ENCODE assay signal across 9 cellular contexts in the genomic region with DNA sequence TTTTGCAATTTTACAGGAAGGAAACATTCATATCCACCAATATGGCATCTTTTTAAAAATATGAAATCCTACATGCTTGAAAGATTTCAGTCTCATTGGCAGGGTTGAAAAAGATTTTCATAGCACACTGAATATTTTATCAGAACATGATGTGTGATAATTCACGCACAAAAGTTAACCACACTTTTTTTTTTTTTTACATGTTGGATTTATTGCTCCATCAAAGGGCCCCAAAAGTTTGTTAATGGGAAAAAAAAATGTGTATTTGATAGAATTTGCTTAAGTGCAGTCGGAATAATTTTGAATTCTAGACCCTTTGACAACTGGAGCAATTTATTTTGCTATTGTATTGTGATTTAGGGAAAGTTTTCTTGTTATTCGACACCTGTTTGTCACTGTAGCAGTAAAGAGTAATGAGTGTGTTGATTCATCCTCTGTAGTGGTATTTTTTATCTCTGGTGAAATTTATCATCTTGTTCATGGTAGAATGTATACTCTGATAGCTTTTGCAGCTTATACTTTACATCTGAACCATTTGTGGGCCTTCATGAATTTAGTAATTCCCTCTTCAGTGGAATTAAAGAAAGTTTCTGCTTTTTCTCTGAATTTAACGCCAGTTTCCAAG. TPM values are rescaled to one million over a fixed set of nuclear protein-coding genes. Genes with fewer than 3 reads are reported as not detected.
DNase-seq lines count a peak whose midpoint lies in the region; ATAC-seq, FAIRE-seq and TF ChIP-seq lines count a peak whose summit lies in the region.
"Had no signal": no experiment of that assay in that cellular context is flagged by ENCODE, and none has a peak within 500 bp of the region (broad histone marks: within the 10 kb centered on the region; RNA-seq: fewer than 3 reads in every experiment).

No MANE protein-coding gene starts in this region.

- H3K23ac ChIP-seq in mesenchymal stem cell (ENCODE audit: low read length in 2 of 2), result no peak overlapping the region

- BruUV-seq in GM12878 (replicated peaks; lab: Mats Ljungman, UMichigan), result no TSS peak

- peaks cover 0 to 15% (median 0%) of the 10 kb centered on the region in 9 donors for H3K27me3 ChIP-seq in heart left ventricle
- H3K27me3 ChIP-seq in GM12878 (replicated peaks in 1 of 2; ENCODE audit: control insufficient read depth in 2 of 2, insufficient read depth in 2 of 2, low read length in 1 of 2), result peaks cover 0 to 23% of the 10 kb centered on the region in 2 experiments; a peak in 3 of 4 replicates
- H3K27me3 ChIP-seq in mesenchymal stem cell (ENCODE audit: control insufficient read depth in 1 of 2, insufficient read depth in 1 of 2, low read length in 2 of 2), result no peaks in the 10 kb centered on the region
- H3K27me3 ChIP-seq in vagina, result no peaks in the 10 kb centered on the region

- DNase-seq in heart left ventricle, result no peak
- no peak for DNase-seq in cardiac septum (ENCODE audit: low spot score)
- DNase-seq in GM12878 (ENCODE audit: low read depth, low spot score), result no peak
- DNase-seq in mesenchymal stem cell, result no peak
- DNase-seq in vagina (ENCODE audit: extremely low spot score in 2 of 2), result no peak
- DNase-seq in activated CD4-positive, CD25-positive, alpha-beta regulatory T cell treated with anti-CD3 and anti-CD28 coated beads, Interleukin-2, amount 50 U/mL, for 72 hours, result no peak
- no peak for DNase-seq in germinal center (ENCODE audit: low spot score)
- DNase-seq: NCI-H774 had no signal

- intact Hi-C loops in heart left ventricle (cut with DNase I) (loop anchor here in 9 of 10 donors (5.0 to 10.0 kb wide), 7 partner anchors 37 to 91 kb away; no protein-coding TSS in a partner anchor), cardiac septum (cut with DNase I) (loop anchor here (5.0 kb wide), 2 partner anchors 88 to 112 kb away; a partner anchor contains a TSS), GM12878 (cut with micrococcal nuclease; ENCODE audit: unreplicated experiment) (no loop called here), vagina (cut with DNase I) (loop anchor here (5.0 kb wide), 1 partner anchor 47 kb away; no protein-coding TSS in a partner anchor)

- CTCF ChIA-PET in GM12878 (lab: Yijun Ruan, JAX), result interaction anchor here (1.1 kb wide), 1 partner anchor 20 kb away, joined by 3 read pairs; no protein-coding TSS in a partner anchor

- peaks cover 5% of the 10 kb centered on the region for H3K79me1 ChIP-seq in mesenchymal stem cell (replicated peaks; ENCODE audit: low read length, poor library complexity, severe bottlenecking)

- in situ Hi-C loops in GM12878 (cut with MboI), result no loop called here

- no peak overlapping the region for H3K4ac ChIP-seq in mesenchymal stem cell (ENCODE audit: low read depth in 1 of 2, low read length in 2 of 2)

- POLR2A ChIA-PET in GM12878 (lab: Charles Lee), result no interaction called here

- no peak overlapping the region for H2AFZ ChIP-seq in GM12878 (ENCODE audit: control insufficient read depth, low read depth, low read length)
- H2AFZ ChIP-seq in mesenchymal stem cell (ENCODE audit: low read depth, low read length), result no peak overlapping the region

- TF ChIP-seq RAD21 in GM12878 (IDR thresholded peaks at IDR 0.05; ENCODE audit: insufficient read depth, low read depth, low read length), result no peak

- TF ChIP-seq CTCF in heart left ventricle (IDR thresholded peaks at IDR 0.05), result no peak
- TF ChIP-seq CTCF in GM12878 (IDR thresholded peaks at IDR 0.05 in 2 of 3, conservative IDR thresholded peaks at IDR 0.05 in 1 of 3; ENCODE audit: control insufficient read depth in 2 of 3, extremely low read depth in 1 of 3, insufficient read depth in 1 of 3, low read depth in 3 of 3, low read length in 3 of 3), result no peak
- no peak for TF ChIP-seq CTCF in vagina (IDR thresholded peaks at IDR 0.05)

- H3K36me3 ChIP-seq in heart left ventricle (no peaks in the 10 kb centered on the region), GM12878 (ENCODE audit: control insufficient read depth in 2 of 2, insufficient read depth in 2 of 2, low read length in 1 of 2) (no peaks in the 10 kb centered on the region), mesenchymal stem cell (ENCODE audit: control insufficient read depth in 1 of 2, insufficient read depth in 2 of 2, low read depth in 1 of 2, low read length in 2 of 2) (no peaks in the 10 kb centered on the region), vagina (no peaks in the 10 kb centered on the region)

- peak overlapping the region; percentile 17 to 73 (median 56) for H3K4me3 ChIP-seq in heart left ventricle
- peak overlapping the region; percentile 40; the same call in 1 of the 2 replicates for H3K4me3 ChIP-seq in GM12878
- peak overlapping the region in 1 of 2 experiments; percentile 89 for H3K4me3 ChIP-seq in mesenchymal stem cell (ENCODE audit: insufficient read depth in 1 of 2, low read depth in 1 of 2, low read length in 2 of 2)
- H3K4me3 ChIP-seq in vagina, result peak overlapping the region; percentile 55 to 77

- H2BK120ac ChIP-seq in mesenchymal stem cell (ENCODE audit: low read depth, low read length), result no peak overlapping the region

- no peak for ATAC-seq in heart left ventricle
- no peak for ATAC-seq in GM12878
- ATAC-seq in GM18909 (IDR thresholded peaks at IDR 0.05; ENCODE audit: poor library complexity, unreplicated experiment), result no peak

- no peak overlapping the region for H3K14ac ChIP-seq in mesenchymal stem cell (ENCODE audit: low read length in 2 of 2)

- peaks cover 0 to 47% (median 33%) of the 10 kb centered on the region in 12 donors for H3K4me1 ChIP-seq in heart left ventricle
- H3K4me1 ChIP-seq in GM12878 (ENCODE audit: control insufficient read depth, insufficient read depth, low read length), result no peaks in the 10 kb centered on the region; the same call in 1 of the 2 replicates
- H3K4me1 ChIP-seq in mesenchymal stem cell (ENCODE audit: control insufficient read depth, insufficient read depth, low read depth, low read length), result peaks cover 6% of the 10 kb centered on the region
- H3K4me1 ChIP-seq in vagina, result peaks cover 28% of the 10 kb centered on the region

- no peaks in the 10 kb centered on the region for H4K20me1 ChIP-seq in GM12878 (ENCODE audit: control insufficient read depth, insufficient read depth)

- H4K91ac ChIP-seq in mesenchymal stem cell (ENCODE audit: low read length), result no peak overlapping the region

- H2BK5ac ChIP-seq in mesenchymal stem cell (ENCODE audit: low read depth, low read length, poor library complexity, severe bottlenecking), result no peak overlapping the region

- H2BK12ac ChIP-seq in mesenchymal stem cell (ENCODE audit: low read length in 2 of 2), result no peak overlapping the region

- FAIRE-seq in GM12878 (lab: Jason Lieb, UNC), result peak; percentile 13

- no peak overlapping the region for H2BK15ac ChIP-seq in mesenchymal stem cell (ENCODE audit: low read depth, poor library complexity, severe bottlenecking)

- TF ChIP-seq EP300 in GM12878 (IDR thresholded peaks at IDR 0.05; ENCODE audit: borderline replicate concordance in 1 of 2, control insufficient read depth in 1 of 2, low read depth in 2 of 2, low read length in 2 of 2), result no peak

- H3K18ac ChIP-seq in mesenchymal stem cell (ENCODE audit: low read depth in 1 of 2, low read length in 2 of 2), result no peak overlapping the region

- TF ChIP-seq POLR2A in heart left ventricle (IDR thresholded peaks at IDR 0.05) (no peak), GM12878 (IDR thresholded peaks at IDR 0.05; ENCODE audit: low read depth, low read length) (no peak), vagina (IDR thresholded peaks at IDR 0.05) (no peak)

- no peak overlapping the region for H2AK5ac ChIP-seq in mesenchymal stem cell (ENCODE audit: low read length, severe bottlenecking)

- H3K9ac ChIP-seq in GM12878 (ENCODE audit: control insufficient read depth, insufficient read depth, low read length) (no peak overlapping the region), mesenchymal stem cell (ENCODE audit: low read length) (peak overlapping the region; percentile 95)

- H3K27ac ChIP-seq in heart left ventricle (peak overlapping the region in 5 of 12 donors; percentile 44 to 75 (median 53)), GM12878 (ENCODE audit: control insufficient read depth, insufficient read depth) (no peak overlapping the region), mesenchymal stem cell (ENCODE audit: low read length, poor library complexity, severe bottlenecking) (no peak overlapping the region), vagina (peak overlapping the region; percentile 61)

- H3K9me3 ChIP-seq in heart left ventricle (no peaks in the 10 kb centered on the region), GM12878 (replicated peaks; ENCODE audit: control insufficient read depth, insufficient read depth, low read length) (no peaks in the 10 kb centered on the region), mesenchymal stem cell (ENCODE audit: control insufficient read depth, low read length) (no peaks in the 10 kb centered on the region), vagina (no peaks in the 10 kb centered on the region)

- WGBS in heart left ventricle, 4 donors, result 73 to 79% (median 76%) methylated on average over 4 of the region's 4 CpGs
- 37% methylated on average over 4 of the region's 4 CpGs for WGBS in GM12878 (ENCODE audit: insufficient coverage, insufficient replicate concordance, low lambda C conversion rate, missing lambda C conversion rate)
- 66% methylated on average over 3 of the region's 4 CpGs for WGBS in mesenchymal stem cell

- H3K4me2 ChIP-seq in GM12878 (ENCODE audit: control insufficient read depth, insufficient read depth) (no peak overlapping the region), mesenchymal stem cell (ENCODE audit: low read length, poor library complexity, severe bottlenecking) (no peak overlapping the region)

- H4K8ac ChIP-seq in mesenchymal stem cell (ENCODE audit: low read length), result no peak overlapping the region

- no peaks in the 10 kb centered on the region for H3K79me2 ChIP-seq in GM12878 (ENCODE audit: control insufficient read depth, insufficient read depth, low read length)

- RAD21 ChIA-PET in GM12878 (lab: Charles Lee; ENCODE audit: unreplicated experiment), result no interaction called here

- SMC1A ChIA-PET in GM12878 (lab: Charles Lee; ENCODE audit: uncharacterized antibody, unreplicated experiment), result interaction anchor here (1.3 kb wide), 1 partner anchor 88 kb away, joined by 4 read pairs; no protein-coding TSS in a partner anchor

RNA-seq across cellular contexts. Expression of a gene that starts 1.1 kb away (rescaled TPM):
- total RNA-seq in heart left ventricle (10 to 100 TPM; 26.4 to 49.7 (median 41.5) TPM), cardiac septum (29.9 TPM), GM12878 (2014; rRNA removed) (0.16 TPM in 1 of 2 replicates, not detected in the other), GM12878 (2014; rRNA removed; fragmentation: Illumina TruSeq; extraction: Trizol) (0.13 TPM in 1 of 2 replicates, not detected in the other), GM12878 (2021) (0.21 TPM in 1 of 2 replicates, not detected in the other), vagina (32.7 TPM)
- polyA plus RNA-seq in heart left ventricle (10 to 100 TPM in 1 of 2 donors, 1 to 10 TPM in 1; 7.4 to 18.2 TPM), GM12878 (2011; rRNA removed) (2.9 and 3.4 TPM in 2 replicates), GM12878 (2014; fragmentation: Illumina TruSeq; extraction: Trizol) (0.10 TPM in 1 of 2 replicates, not detected in the other), GM12878 (2014; fragmentation: Nextera tagmentation; extraction: Ambion mirVana) (under 1 TPM; 0.05 to 0.16 TPM), GM12878 (2014; rRNA removed) (0.28 TPM in 1 of 2 replicates, not detected in the other), GM12878 (2016; fragmentation: Nextera tagmentation; extraction: Ambion mirVana) (under 1 TPM; 0.09 to 0.11 TPM)
- total RNA-seq in GM12878 (2013; cell fraction: nucleolus; rRNA removed), result 0.77 TPM in 1 of 2 replicates, not detected in the other
- polyA plus RNA-seq in GM12878 (2011; ENCODE audit: low read depth), result not detected
- 3.0 and 3.3 TPM in 2 replicates for polyA plus RNA-seq in GM12878 (2011; cell fraction: cytosol; rRNA removed)
- polyA plus RNA-seq in GM12878 (2011; cell fraction: nucleus; rRNA removed), result 5.4 and 5.5 TPM in 2 replicates
- 0.07 and 0.34 TPM in 2 replicates for polyA plus RNA-seq in GM12878 (2012)
- polyA minus RNA-seq in GM12878 (2011; rRNA and poly(A)+ RNA removed), result 7.5 and 13.5 TPM in 2 replicates
- polyA minus RNA-seq in GM12878 (2011; cell fraction: cytosol; rRNA and poly(A)+ RNA removed), result 1.3 and 4.4 TPM in 2 replicates
- polyA minus RNA-seq in GM12878 (2011; cell fraction: nucleus; rRNA and poly(A)+ RNA removed), result 5.2 and 7.0 TPM in 2 replicates
- polyA plus RNA-seq in mesenchymal stem cell (2013, experiment 1 of 2), result 5.9 TPM
- 5.2 TPM for polyA plus RNA-seq in mesenchymal stem cell (2013, experiment 2 of 2)

Comparison
In these comparisons a context has a peak if more than half of its experiments do, and no peak if none do; other contexts are left out.
1. RNA of a gene that starts 1.1 kb away (total RNA-seq): 26.4 to 49.7 TPM in heart left ventricle, 32.7 TPM in vagina (single experiment) and 29.9 TPM in cardiac septum (single experiment); 0.13 to 0.77 TPM in GM12878; every median in the first group is over 10 times any median in the second.